Comparison of ENCODE assay signal across 18 cellular contexts in genomic region chr11:78200553-78200952, GRCh38.
"Had no signal": no experiment of that assay in that cellular context is flagged by ENCODE, and none has a peak within 500 bp of the region (broad histone marks: within the 10 kb centered on the region; RNA-seq: fewer than 3 reads in every experiment).

No MANE protein-coding gene starts in this region.

- H3K27me3 Mint-ChIP-seq: activated CD8-positive, alpha-beta T cell treated with anti-CD3 and anti-CD28 coated beads for 36 hours had no signal

- H3K4me3 ChIP-seq: adrenal gland, lung, psoas muscle, sigmoid colon had no signal

- H3K27me3 ChIP-seq: adrenal gland, sigmoid colon had no signal

- H3K9me3 ChIP-seq: adrenal gland, psoas muscle, sigmoid colon had no signal

- H3K9me3 Mint-ChIP-seq: activated CD8-positive, alpha-beta T cell treated with anti-CD3 and anti-CD28 coated beads for 36 hours; activated T-helper 1 cell treated with anti-CD3 and anti-CD28 coated beads, Interleukin-12 subunit alpha, Interleukin-12 subunit beta, Interleukin-2, Interleukin-4 antibody, amounts not matched to agents 30 ng/mL and 10 ng/mL and 1 ng/mL, durations not matched to agents 14 hours and 24 hours and 36 hours; endodermal cell; nephron had no signal

- H3K4me1 Mint-ChIP-seq: nephron had no signal

- H3K27ac ChIP-seq: adrenal gland, psoas muscle, sigmoid colon had no signal

- DNase-seq: activated CD4-positive, alpha-beta T cell treated with anti-CD3 and anti-CD28 coated beads for 1 hour; activated CD8-positive, alpha-beta memory T cell treated with anti-CD3 and anti-CD28 coated beads, Interleukin-2, amount 50 U/mL, for 4 hours; activated CD8-positive, alpha-beta T cell treated with anti-CD3 and anti-CD28 coated beads for 36 hours; activated naive CD4-positive, alpha-beta T cell treated with anti-CD3 and anti-CD28 coated beads, Interleukin-2, amount 50 U/mL, for 16 hours; dermis blood vessel endothelial cell; endodermal cell; erythroblast; hippocampal formation; occipital lobe; psoas muscle; sigmoid colon; stimulated activated CD4-positive, alpha-beta T cell treated with anti-CD3 and anti-CD28 coated beads, Interleukin-12 subunit alpha, Interleukin-12 subunit beta, amount 100 ng/mL, for 4 hours; stimulated activated naive CD8-positive, alpha-beta T cell treated with anti-CD3 and anti-CD28 coated beads, Interleukin-15, Interleukin-2, amounts not matched to agents 100 U/mL and 50 U/mL, for 24 hours; T-helper 9 cell had no signal

- H3K4me1 ChIP-seq: adrenal gland, psoas muscle had no signal

- H3K4me3 Mint-ChIP-seq: activated CD8-positive, alpha-beta T cell treated with anti-CD3 and anti-CD28 coated beads for 36 hours; activated T-helper 1 cell treated with anti-CD3 and anti-CD28 coated beads, Interleukin-12 subunit alpha, Interleukin-12 subunit beta, Interleukin-2, Interleukin-4 antibody, amounts not matched to agents 30 ng/mL and 10 ng/mL and 1 ng/mL, durations not matched to agents 14 hours and 24 hours and 36 hours; endodermal cell; nephron had no signal

- ATAC-seq: activated CD8-positive, alpha-beta T cell treated with anti-CD3 and anti-CD28 coated beads for 36 hours; stimulated activated naive CD8-positive, alpha-beta T cell treated with anti-CD3 and anti-CD28 coated beads, Interleukin-15, Interleukin-2, amounts not matched to agents 100 U/mL and 50 U/mL, for 24 hours had no signal

- H3K27ac Mint-ChIP-seq: endodermal cell, nephron had no signal
